23 cellular contexts compared by ENCODE assay signal in genomic region chr3:25349828-25350227, GRCh38.
"Had no signal": no experiment of that assay in that cellular context is flagged by ENCODE, and none has a peak within 500 bp of the region (broad histone marks: within the 10 kb centered on the region; RNA-seq: fewer than 3 reads in every experiment).

No MANE protein-coding gene starts in this region.

- H3K4me1 Mint-ChIP-seq: immature natural killer cell; naive thymus-derived CD8-positive, alpha-beta T cell; stimulated activated effector memory CD8-positive, alpha-beta T cell treated with anti-CD3 and anti-CD28 coated beads, Interleukin-12 subunit alpha, Interleukin-12 subunit beta, amount 100 ng/mL, for 72 hours had no signal

- H3K27me3 ChIP-seq: ovary, right atrium auricular region, suprapubic skin, tibial artery, upper lobe of right lung had no signal

- ATAC-seq: naive thymus-derived CD8-positive, alpha-beta T cell; sciatic nerve; stimulated activated effector memory CD8-positive, alpha-beta T cell treated with anti-CD3 and anti-CD28 coated beads, Interleukin-12 subunit alpha, Interleukin-12 subunit beta, amount 100 ng/mL, for 72 hours; upper lobe of right lung had no signal

- H3K27me3 Mint-ChIP-seq: naive thymus-derived CD8-positive, alpha-beta T cell; progenitor cell of endocrine pancreas; stimulated activated naive CD8-positive, alpha-beta T cell treated with anti-CD3 and anti-CD28 coated beads, Interleukin-15, Interleukin-2, amounts not matched to agents 100 ng/mL and 50 ng/mL, for 24 hours had no signal

- H3K4me3 Mint-ChIP-seq: immature natural killer cell; naive thymus-derived CD8-positive, alpha-beta T cell; nephron; neural crest cell; stimulated activated effector memory CD8-positive, alpha-beta T cell treated with anti-CD3 and anti-CD28 coated beads, Interleukin-12 subunit alpha, Interleukin-12 subunit beta, amount 100 ng/mL, for 72 hours; stimulated activated naive CD8-positive, alpha-beta T cell treated with anti-CD3 and anti-CD28 coated beads, Interleukin-15, Interleukin-2, amounts not matched to agents 100 ng/mL and 50 ng/mL, for 24 hours had no signal

- H3K4me1 ChIP-seq: left ventricle myocardium inferior, right atrium auricular region, suprapubic skin, upper lobe of right lung had no signal

- H3K36me3 Mint-ChIP-seq: immature natural killer cell; naive thymus-derived CD8-positive, alpha-beta T cell; stimulated activated effector memory CD8-positive, alpha-beta T cell treated with anti-CD3 and anti-CD28 coated beads, Interleukin-12 subunit alpha, Interleukin-12 subunit beta, amount 100 ng/mL, for 72 hours had no signal

- DNase-seq: hypothalamus; immature natural killer cell; left ventricle myocardium inferior; naive thymus-derived CD8-positive, alpha-beta T cell; ovary; stimulated activated CD4-positive, alpha-beta T cell treated with anti-CD3 and anti-CD28 coated beads, Interleukin-4, amount 100 ng/mL, for 24 hours; stimulated activated naive CD4-positive, alpha-beta T cell; tibial artery; trophoblast cell; upper lobe of right lung had no signal

- H3K27ac Mint-ChIP-seq: immature natural killer cell; naive thymus-derived CD8-positive, alpha-beta T cell; progenitor cell of endocrine pancreas; stimulated activated effector memory CD8-positive, alpha-beta T cell treated with anti-CD3 and anti-CD28 coated beads, Interleukin-12 subunit alpha, Interleukin-12 subunit beta, amount 100 ng/mL, for 72 hours; stimulated activated naive CD8-positive, alpha-beta T cell treated with anti-CD3 and anti-CD28 coated beads, Interleukin-15, Interleukin-2, amounts not matched to agents 100 ng/mL and 50 ng/mL, for 24 hours had no signal

- H3K9me3 ChIP-seq: left ventricle myocardium inferior, ovary, right atrium auricular region, suprapubic skin, thoracic aorta, tibial artery, upper lobe of right lung had no signal

- H3K27ac ChIP-seq: ovary, right atrium auricular region, skin epidermis, suprapubic skin, thoracic aorta, tibial artery, upper lobe of right lung had no signal

- H3K36me3 ChIP-seq: left ventricle myocardium inferior, ovary, right atrium auricular region, suprapubic skin, thoracic aorta, tibial artery, upper lobe of right lung had no signal

- FAIRE-seq: islet of Langerhans, urothelium cell line had no signal

- H3K4me3 ChIP-seq: left ventricle myocardium inferior, lung, ovary, right atrium auricular region, skin epidermis, suprapubic skin, thoracic aorta, tibial artery, upper lobe of right lung had no signal
